Comparison of ENCODE assay signal across 20 cellular contexts in the genomic region with DNA sequence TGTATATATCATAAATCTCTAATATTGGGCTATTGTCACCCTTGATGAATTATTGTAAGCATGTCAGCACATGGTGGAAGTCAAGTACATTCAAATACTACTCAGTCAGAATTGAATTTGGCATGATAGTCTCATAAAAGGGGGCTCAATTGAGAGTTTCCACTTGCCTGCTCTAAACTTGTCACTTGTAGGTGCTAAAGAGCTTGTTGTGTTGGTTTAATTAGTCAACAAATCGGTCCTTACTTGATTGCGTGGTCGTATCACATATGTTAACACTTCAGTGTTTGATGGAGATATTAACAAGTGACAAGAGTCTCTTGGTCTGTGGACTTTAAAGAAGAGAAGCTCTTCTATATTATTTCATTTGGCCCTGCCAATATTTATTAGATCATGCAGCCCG.
DNase-seq lines count a peak whose midpoint lies in the region; TF ChIP-seq lines count a peak whose summit lies in the region.
"Had no signal": no experiment of that assay in that cellular context is flagged by ENCODE, and none has a peak within 500 bp of the region (broad histone marks: within the 10 kb centered on the region; RNA-seq: fewer than 3 reads in every experiment).

No MANE protein-coding gene starts in this region.

- H3K9me3 Mint-ChIP-seq in mesothelial cell of epicardium: no peaks in the 10 kb centered on the region
- H3K9me3 Mint-ChIP-seq: T-cell had no signal

- DNase-seq in DMS153 (lab: John Stamatoyannopoulos, UW) (peak; percentile 34), NCI-H1092 (lab: John Stamatoyannopoulos, UW) (peak; percentile 22), NCI-H2029 (lab: John Stamatoyannopoulos, UW) (peak; percentile 46), NCI-H345 treated with DMSO at 0.1 percent for 48 hours (lab: John Stamatoyannopoulos, UW; ENCODE audit: unreplicated experiment) (peak; percentile 73), substantia nigra (lab: John Stamatoyannopoulos, UW) (no peak), AG08396 (ENCODE audit: low spot score) (no peak), mesothelial cell of epicardium (ENCODE audit: low spot score in 2 of 2, unreplicated experiment in 2 of 2) (no peak)
- DNase-seq in activated naive CD4-positive, alpha-beta T cell treated with Interleukin-2 at 50 U/mL for 16 hours: no peak
- DNase-seq: CD4-positive, CD25-positive, alpha-beta regulatory T cell; DND-41; IMR-90; KG1; MG63; NCI-H146; NCI-H1930; NCI-H524; PC-9; SJCRH30; T-cell had no signal

- H3K27ac Mint-ChIP-seq in mesothelial cell of epicardium: no peak overlapping the region
- H3K27ac Mint-ChIP-seq: CD4-positive, CD25-positive, alpha-beta regulatory T cell; T-cell had no signal

- H3K4me3 Mint-ChIP-seq in mesothelial cell of epicardium: no peak overlapping the region
- H3K4me3 Mint-ChIP-seq: CD4-positive, CD25-positive, alpha-beta regulatory T cell; T-cell had no signal

- H3K27me3 Mint-ChIP-seq in mesothelial cell of epicardium (ENCODE audit: low read depth): peaks cover 25% of the 10 kb centered on the region

- H3K4me1 Mint-ChIP-seq in mesothelial cell of epicardium: peaks cover 13% of the 10 kb centered on the region
- H3K4me1 Mint-ChIP-seq: CD4-positive, CD25-positive, alpha-beta regulatory T cell; T-cell had no signal

- TF ChIP-seq CTCF in mesothelial cell of epicardium (IDR thresholded peaks at IDR 0.05; ENCODE audit: unreplicated experiment): no peak

- H3K36me3 Mint-ChIP-seq in mesothelial cell of epicardium: no peaks in the 10 kb centered on the region
- H3K36me3 Mint-ChIP-seq: CD4-positive, CD25-positive, alpha-beta regulatory T cell; T-cell had no signal

- no peak overlapping the region for H3K27ac ChIP-seq in substantia nigra (ENCODE audit: low read depth, low read length, poor library complexity, severe bottlenecking)
- H3K27ac ChIP-seq: BLaER1, PC-9, SJCRH30 had no signal

Comparison
In these comparisons a context has a peak if more than half of its experiments do, and no peak if none do; other contexts are left out.
1. DNase-seq: peak in DMS153 (single experiment), NCI-H1092 (single experiment), NCI-H2029 (single experiment) and NCI-H345 treated with DMSO at 0.1 percent for 48 hours (single experiment); none in activated naive CD4-positive, alpha-beta T cell treated with Interleukin-2 at 50 U/mL for 16 hours (single experiment), substantia nigra (0 of 49), AG08396 (single experiment) and mesothelial cell of epicardium (0 of 2).